ENCODE assay signal across 2 cellular contexts in the genomic region with DNA sequence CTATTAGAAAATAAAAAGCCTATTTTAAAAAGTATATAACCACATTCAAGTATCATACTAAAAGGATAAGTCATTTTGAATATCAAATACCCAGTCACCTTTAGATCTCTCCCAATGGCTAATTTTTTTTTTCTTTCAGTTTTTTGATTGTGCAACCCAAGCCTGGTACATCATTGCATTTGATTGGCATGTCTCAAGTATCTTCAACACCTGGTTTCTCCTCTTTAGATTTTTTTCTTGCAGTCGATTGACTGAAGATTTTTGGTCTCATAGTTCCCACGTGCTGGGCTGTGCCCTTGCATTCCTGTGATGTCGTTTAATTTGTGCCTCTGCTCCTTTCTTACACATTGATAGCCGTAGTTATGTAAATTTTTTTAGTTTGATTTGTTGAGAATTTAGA.
TF ChIP-seq lines count a peak whose summit lies in the region.

No MANE protein-coding gene starts in this region.

TF ChIP-seq in IMR-90, 13 proteins besides CTCF, POLR2A, EP300 and RAD21:
- TF ChIP-seq SMC3 (IDR thresholded peaks at IDR 0.05; ENCODE audit: low read depth, low read length) (no peak), CEBPB (IDR thresholded peaks at IDR 0.05; ENCODE audit: low read depth, low read length) (peak; percentile 63)

TF ChIP-seq in K562, 482 proteins besides CTCF, POLR2A, EP300 and RAD21:
- TF ChIP-seq IRF1 (CRISPR knock-in tag; IDR thresholded peaks at IDR 0.05; ENCODE audit: borderline replicate concordance) (no peak), CEBPB (tag; IDR thresholded peaks at IDR 0.05) (peak; percentile 31; the same call in 1 of the 2 replicates), ZSCAN29 (IDR thresholded peaks at IDR 0.05) (no peak), ZNF436 (CRISPR knock-in tag; IDR thresholded peaks at IDR 0.05) (no peak), FOXA3 (CRISPR knock-in tag; conservative IDR thresholded peaks at IDR 0.05 in 1 of 2, IDR thresholded peaks at IDR 0.05 in 1 of 2) (no peak), CBFB (CRISPR knock-in tag; IDR thresholded peaks at IDR 0.05) (no peak), MEF2D (tag; conservative IDR thresholded peaks at IDR 0.05; ENCODE audit: low read depth) (no peak)
